20 cellular contexts compared by ENCODE assay signal in the genomic region with DNA sequence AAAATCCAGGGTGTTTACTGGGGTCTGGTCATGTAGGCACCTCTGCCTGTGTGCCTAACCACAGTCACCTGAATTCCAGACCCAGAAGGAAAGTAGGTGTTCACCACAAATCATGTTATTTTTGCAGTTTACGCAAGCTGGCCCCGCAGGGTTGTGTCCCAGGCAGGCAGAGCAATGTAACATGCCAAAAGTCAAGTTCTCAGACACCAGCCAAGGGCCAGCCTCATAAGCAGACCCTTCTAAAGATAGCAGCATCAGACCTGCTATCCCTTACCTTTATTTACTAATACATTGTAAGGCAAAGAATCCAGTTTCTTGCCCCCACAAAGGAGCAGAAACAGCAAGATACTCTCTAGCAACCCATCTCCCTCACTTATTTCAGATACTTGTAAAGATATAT.
"Had no signal": no experiment of that assay in that cellular context is flagged by ENCODE, and none has a peak within 500 bp of the region (broad histone marks: within the 10 kb centered on the region; RNA-seq: fewer than 3 reads in every experiment).

No MANE protein-coding gene starts in this region.

- H3K9me3 ChIP-seq: ovary, thyroid gland had no signal

- ATAC-seq: naive thymus-derived CD8-positive, alpha-beta T cell had no signal

- H3K36me3 ChIP-seq: ovary, thyroid gland had no signal

- H3K27me3 Mint-ChIP-seq: naive thymus-derived CD8-positive, alpha-beta T cell had no signal

- DNase-seq: activated CD4-positive, alpha-beta T cell treated with anti-CD3 and anti-CD28 coated beads, Interleukin-2, amount 50 U/mL, for 1 hour; activated CD4-positive, CD25-positive, alpha-beta regulatory T cell treated with anti-CD3 and anti-CD28 coated beads, Interleukin-2, amount 50 U/mL, for 72 hours; activated CD8-positive, alpha-beta memory T cell treated with anti-CD3 and anti-CD28 coated beads for 24 hours; activated CD8-positive, alpha-beta memory T cell treated with anti-CD3 and anti-CD28 coated beads, Interleukin-2, amount 50 U/mL, for 48 hours; activated effector memory CD4-positive, alpha-beta T cell treated with anti-CD3 and anti-CD28 coated beads, Interleukin-2, amount 50 U/mL, for 16 hours; activated naive CD4-positive, alpha-beta T cell treated with anti-CD3 and anti-CD28 coated beads, Interleukin-2, amount 50 U/mL, for 16 hours; activated T-cell treated with anti-CD3 and anti-CD28 coated beads, Interleukin-2, amount 50 U/mL, for 48 hours; dermis blood vessel endothelial cell; foreskin fibroblast; mesenchymal stem cell; naive thymus-derived CD8-positive, alpha-beta T cell; ovary; stimulated activated CD4-positive, alpha-beta T cell treated with anti-CD3 and anti-CD28 coated beads, Interleukin-2, amount 100 ng/mL, for 24 hours; stimulated activated naive CD4-positive, alpha-beta T cell treated with Interleukin-2 at 50 U/mL for 16 hours; T-helper 2 cell; thyroid gland had no signal

- H3K4me3 Mint-ChIP-seq: naive thymus-derived CD8-positive, alpha-beta T cell had no signal

- H3K4me3 ChIP-seq: ovary, thyroid gland had no signal

- H3K27ac ChIP-seq: ovary, thyroid gland, VCaP had no signal

- FAIRE-seq: astrocyte, bronchial epithelial cell, keratinocyte had no signal

- H3K27me3 ChIP-seq: ovary, thyroid gland had no signal

- H3K4me1 ChIP-seq: thyroid gland had no signal
